Comparison of ENCODE assay signal across 10 cellular contexts in genomic region chr17:50640701-50641338, GRCh38. TPM values are rescaled to one million over a fixed set of nuclear protein-coding genes. Genes with fewer than 3 reads are reported as not detected.
DNase-seq lines count a peak whose midpoint lies in the region; ATAC-seq, FAIRE-seq and TF ChIP-seq lines count a peak whose summit lies in the region.
"Had no signal": no experiment of that assay in that cellular context is flagged by ENCODE, and none has a peak within 500 bp of the region (broad histone marks: within the 10 kb centered on the region; RNA-seq: fewer than 3 reads in every experiment).

No MANE protein-coding gene starts in this region.

- H3K4me3 ChIP-seq in bronchial epithelial cell (ENCODE audit: low read depth, low read length) (no peak overlapping the region), lung (no peak overlapping the region)

- H3K4me1 ChIP-seq in lung (ENCODE audit: control insufficient read depth in 2 of 2, insufficient read depth in 2 of 2, low read length in 2 of 2): peaks cover 0 to 31% of the 10 kb centered on the region in 2 donors

- H3K36me3 ChIP-seq in bronchial epithelial cell (ENCODE audit: control insufficient read depth, insufficient read depth, low read length) (no peaks in the 10 kb centered on the region), lung (ENCODE audit: control insufficient read depth in 2 of 2, insufficient read depth in 2 of 2, low read length in 2 of 2) (no peaks in the 10 kb centered on the region)

- peak; percentile 72 for DNase-seq in A172 (ENCODE audit: low spot score)
- DNase-seq in M059J (ENCODE audit: low read depth): peak; percentile 61
- peak; percentile 30 for DNase-seq in bronchial epithelial cell (ENCODE audit: low read depth)
- DNase-seq in lung (ENCODE audit: low spot score): no peak
- no peak for DNase-seq in NCI-H2107 (lab: John Stamatoyannopoulos, UW)
- no peak for DNase-seq in H54 (ENCODE audit: insufficient read length, low spot score)
- no peak for DNase-seq in activated T-cell treated with anti-CD3 and anti-CD28 coated beads, Interleukin-2, amount 50 U/mL, for 1 hour
- no peak for DNase-seq in NK-92 (lab: John Stamatoyannopoulos, UW; ENCODE audit: unreplicated experiment)
- DNase-seq: NCI-H526 treated with DMSO at 0.1 percent for 48 hours; stimulated activated CD4-positive, alpha-beta T cell treated with anti-CD3 and anti-CD28 coated beads, Interleukin-12 subunit alpha, Interleukin-12 subunit beta, amount 100 ng/mL, for 4 hours had no signal

- H3K9me3 ChIP-seq in lung (ENCODE audit: control insufficient read depth in 2 of 2, insufficient read depth in 1 of 2, low read length in 1 of 2): no peaks in the 10 kb centered on the region

- ATAC-seq in lung (ENCODE audit: insufficient read depth, low FRiP score): peak; percentile 56

- WGBS in lung, 2 donors: 29 to 43% methylated on average over 11 of the region's 11 CpGs

- no peak for FAIRE-seq in bronchial epithelial cell (lab: Jason Lieb, UNC)
- FAIRE-seq in H54 (lab: Jason Lieb, UNC): no peak

- TF ChIP-seq CTCF in bronchial epithelial cell (IDR thresholded peaks at IDR 0.05; ENCODE audit: insufficient read depth, low read length, severe bottlenecking): no peak
- no peak for TF ChIP-seq CTCF in lung (IDR thresholded peaks at IDR 0.05; ENCODE audit: control extremely low read depth, extremely low read depth)

- H3K27me3 ChIP-seq in bronchial epithelial cell (ENCODE audit: control insufficient read depth, insufficient read depth, low read length) (no peaks in the 10 kb centered on the region), lung (ENCODE audit: control insufficient read depth, insufficient read depth) (no peaks in the 10 kb centered on the region)

- H3K27ac ChIP-seq in lung (ENCODE audit: low read depth in 1 of 2, low read length in 1 of 2): peak overlapping the region in 1 of 2 donors; percentile 48

- TF ChIP-seq POLR2A in H54 (IDR thresholded peaks at IDR 0.05; ENCODE audit: low read depth, low read length): no peak

RNA-seq across cellular contexts. Expression of gene ABCC3, which starts 6.1 kb away (rescaled TPM):
- 28.1 and 35.0 TPM in 2 replicates for total RNA-seq in A172 (2014; rRNA removed; shearing (Covaris generic))
- 9.3 and 13.3 TPM in 2 replicates for total RNA-seq in M059J (2014; rRNA removed; shearing (Covaris generic))
- total RNA-seq in bronchial epithelial cell: 17.0 and 33.2 TPM in 2 replicates
- 10 to 100 TPM; 18.3 to 46.4 TPM for total RNA-seq in lung
- polyA plus RNA-seq in lung: 10 to 100 TPM; 10.3 to 45.7 TPM

Comparison
In these comparisons a context has a peak if more than half of its experiments do, and no peak if none do; other contexts are left out.
1. DNase-seq: peak in A172 (single experiment), M059J (single experiment) and bronchial epithelial cell (single experiment); none in lung (single experiment), NCI-H2107 (single experiment), H54 (single experiment), activated T-cell treated with anti-CD3 and anti-CD28 coated beads, Interleukin-2, amount 50 U/mL, for 1 hour (single experiment) and NK-92 (single experiment).